ENCODE assay signal across 7 cellular contexts in the genomic region with DNA sequence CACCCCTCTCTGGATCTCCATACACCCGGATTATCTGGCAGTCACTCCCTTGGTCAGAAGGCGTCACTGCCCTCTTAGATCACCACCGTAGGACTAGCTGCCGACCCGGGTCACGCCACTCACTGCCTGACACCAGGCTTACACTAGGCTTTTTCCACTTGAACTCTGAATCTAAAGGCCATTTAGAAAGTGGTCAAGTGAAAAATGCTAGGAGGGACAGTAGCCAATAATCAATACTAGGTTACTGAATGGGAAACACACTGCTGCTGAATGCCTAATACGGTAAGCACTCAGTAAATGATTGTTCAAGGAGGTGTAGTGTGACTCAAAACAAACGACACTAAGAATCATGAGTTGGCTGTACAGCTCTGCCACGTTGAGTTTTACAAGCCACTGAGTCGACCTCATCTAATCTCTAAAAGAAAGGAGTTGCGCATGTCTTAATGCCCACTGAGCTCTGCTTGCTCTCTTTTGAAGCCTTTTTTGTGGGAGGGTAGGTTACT. TPM values are rescaled to one million over a fixed set of nuclear protein-coding genes. Genes with fewer than 3 reads are reported as not detected.
DNase-seq lines count a peak whose midpoint lies in the region; ATAC-seq and TF ChIP-seq lines count a peak whose summit lies in the region.

No MANE protein-coding gene starts in this region.

- no peaks in the 10 kb centered on the region for H3K27me3 ChIP-seq in neural cell (ENCODE audit: insufficient read depth, low read depth, low read length)

- H3K27ac ChIP-seq in neural cell (ENCODE audit: low read length) = peak overlapping the region; percentile 92

- H3K9me3 ChIP-seq in ES-I3 (ENCODE audit: control insufficient read depth, insufficient read depth, low read length) (no peaks in the 10 kb centered on the region; the same call in 1 of the 2 replicates), neural cell (ENCODE audit: low read length) (no peaks in the 10 kb centered on the region)

- H3K4me3 ChIP-seq in neural cell (ENCODE audit: low read length) = peak overlapping the region; percentile 89

- no peak for TF ChIP-seq RAD21 in neural cell (conservative IDR thresholded peaks at IDR 0.05)

- H2AFZ ChIP-seq in neural cell (ENCODE audit: low read depth, low read length) = peak overlapping the region; percentile 95

- intact Hi-C loops in posterior cingulate gyrus (cut with DNase I) = no loop called here

- no peaks in the 10 kb centered on the region for H4K20me1 ChIP-seq in neural cell (ENCODE audit: insufficient read depth)

- no peaks in the 10 kb centered on the region; the same call in 1 of the 2 replicates for H3K36me3 ChIP-seq in ES-I3 (ENCODE audit: insufficient read depth, low read length)
- no peaks in the 10 kb centered on the region for H3K36me3 ChIP-seq in neural cell (ENCODE audit: insufficient read depth, low read length)

- peaks cover 37% of the 10 kb centered on the region for H3K79me2 ChIP-seq in neural cell (replicated peaks; ENCODE audit: insufficient read depth, low read length)

- TF ChIP-seq CTCF in neural cell (IDR thresholded peaks at IDR 0.05; ENCODE audit: poor library complexity, severe bottlenecking) = no peak

- no peaks in the 10 kb centered on the region for H3K9me2 ChIP-seq in neural cell (ENCODE audit: insufficient read depth, low read length)

- ATAC-seq in GM19455 (IDR thresholded peaks at IDR 0.05; ENCODE audit: unreplicated experiment) (peak; percentile 21), HG03460 (IDR thresholded peaks at IDR 0.05; ENCODE audit: unreplicated experiment) (peak; percentile 44)

- H3K4me2 ChIP-seq in neural cell (ENCODE audit: low read length) = peak overlapping the region; percentile 97

- H3K4me1 ChIP-seq in ES-I3 (ENCODE audit: insufficient read depth, low read length) = peaks cover 3% of the 10 kb centered on the region; the same call in 1 of the 2 replicates

- TF ChIP-seq EP300 in neural cell (conservative IDR thresholded peaks at IDR 0.05; ENCODE audit: poor library complexity, severe bottlenecking) = no peak

- H3K9ac ChIP-seq in ES-I3 (ENCODE audit: low read depth, low read length) (peak overlapping the region; percentile 86), neural cell (ENCODE audit: low read length) (peak overlapping the region; percentile 96)

- H3F3A ChIP-seq in neural cell (ENCODE audit: insufficient read depth, low read length, poor library complexity, severe bottlenecking) = no peaks in the 10 kb centered on the region

- DNase-seq in T1000 (lab: John Stamatoyannopoulos, UW) (peak; percentile 23), fibroblast of gingiva (ENCODE audit: low read depth) (peak; percentile 16), posterior cingulate gyrus (no peak)

TF ChIP-seq in neural cell, 6 proteins besides CTCF, POLR2A, EP300 and RAD21:
- TF ChIP-seq POLR2AphosphoS5 (IDR thresholded peaks at IDR 0.05) (no peak), EZH2 (IDR thresholded peaks at IDR 0.05; ENCODE audit: borderline replicate concordance, insufficient read depth, low read length, poor library complexity, severe bottlenecking) (no peak), MXI1 (conservative IDR thresholded peaks at IDR 0.05; ENCODE audit: poor library complexity, severe bottlenecking) (no peak), SMC3 (conservative IDR thresholded peaks at IDR 0.05; ENCODE audit: poor library complexity) (no peak), TAF1 (IDR thresholded peaks at IDR 0.05; ENCODE audit: low read depth) (no peak)
- TF ChIP-seq, protein P1, sequence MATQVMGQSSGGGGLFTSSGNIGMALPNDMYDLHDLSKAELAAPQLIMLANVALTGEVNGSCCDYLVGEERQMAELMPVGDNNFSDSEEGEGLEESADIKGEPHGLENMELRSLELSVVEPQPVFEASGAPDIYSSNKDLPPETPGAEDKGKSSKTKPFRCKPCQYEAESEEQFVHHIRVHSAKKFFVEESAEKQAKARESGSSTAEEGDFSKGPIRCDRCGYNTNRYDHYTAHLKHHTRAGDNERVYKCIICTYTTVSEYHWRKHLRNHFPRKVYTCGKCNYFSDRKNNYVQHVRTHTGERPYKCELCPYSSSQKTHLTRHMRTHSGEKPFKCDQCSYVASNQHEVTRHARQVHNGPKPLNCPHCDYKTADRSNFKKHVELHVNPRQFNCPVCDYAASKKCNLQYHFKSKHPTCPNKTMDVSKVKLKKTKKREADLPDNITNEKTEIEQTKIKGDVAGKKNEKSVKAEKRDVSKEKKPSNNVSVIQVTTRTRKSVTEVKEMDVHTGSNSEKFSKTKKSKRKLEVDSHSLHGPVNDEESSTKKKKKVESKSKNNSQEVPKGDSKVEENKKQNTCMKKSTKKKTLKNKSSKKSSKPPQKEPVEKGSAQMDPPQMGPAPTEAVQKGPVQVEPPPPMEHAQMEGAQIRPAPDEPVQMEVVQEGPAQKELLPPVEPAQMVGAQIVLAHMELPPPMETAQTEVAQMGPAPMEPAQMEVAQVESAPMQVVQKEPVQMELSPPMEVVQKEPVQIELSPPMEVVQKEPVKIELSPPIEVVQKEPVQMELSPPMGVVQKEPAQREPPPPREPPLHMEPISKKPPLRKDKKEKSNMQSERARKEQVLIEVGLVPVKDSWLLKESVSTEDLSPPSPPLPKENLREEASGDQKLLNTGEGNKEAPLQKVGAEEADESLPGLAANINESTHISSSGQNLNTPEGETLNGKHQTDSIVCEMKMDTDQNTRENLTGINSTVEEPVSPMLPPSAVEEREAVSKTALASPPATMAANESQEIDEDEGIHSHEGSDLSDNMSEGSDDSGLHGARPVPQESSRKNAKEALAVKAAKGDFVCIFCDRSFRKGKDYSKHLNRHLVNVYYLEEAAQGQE (IDR thresholded peaks at IDR 0.05; ENCODE audit: borderline replicate concordance) = no peak

RNA-seq across cellular contexts. Expression of a gene that starts 0.7 kb away (rescaled TPM):
- 53.6 and 64.6 TPM in 2 replicates for polyA plus RNA-seq in neural cell
- polyA minus RNA-seq in neural cell = 104 and 109 TPM in 2 replicates

Comparison
In these comparisons a context has a peak if more than half of its experiments do, and no peak if none do; other contexts are left out.
1. DNase-seq: peak in T1000 (single experiment) and fibroblast of gingiva (single experiment); none in posterior cingulate gyrus (0 of 10).